30 cellular contexts compared by ENCODE assay signal in genomic region chr6:56575736-56576135, GRCh38.
"Had no signal": no experiment of that assay in that cellular context is flagged by ENCODE, and none has a peak within 500 bp of the region (broad histone marks: within the 10 kb centered on the region; RNA-seq: fewer than 3 reads in every experiment).

No MANE protein-coding gene starts in this region.

- H3K27ac ChIP-seq: brain microvascular endothelial cell, coronary artery, heart left ventricle had no signal

- H3K9me3 ChIP-seq: heart left ventricle had no signal

- H3K27me3 Mint-ChIP-seq: activated CD4-positive, alpha-beta memory T cell treated with anti-CD3 and anti-CD28 coated beads, Interleukin-2, amount 10 ng/mL, durations not matched to agents 7 days and 5 days; activated CD4-positive, alpha-beta T cell treated with anti-CD3 and anti-CD28 coated beads, Interleukin-2, amount 10 ng/mL, durations not matched to agents 7 days and 5 days; activated naive CD8-positive, alpha-beta T cell; central memory CD8-positive, alpha-beta T cell; dendritic cell treated with granulocyte-macrophage colony-stimulating factor and Interleukin-4, amounts not matched to agents 40 ng/mL and 50 ng/mL, for 4 days; T-cell had no signal

- ATAC-seq: activated T-cell treated with anti-CD3 and anti-CD28 coated beads, Interleukin-2, amount 50 U/mL, for 72 hours; esophagus mucosa; T-cell; T-helper 17 cell had no signal

- H3K4me1 Mint-ChIP-seq: activated CD4-positive, alpha-beta memory T cell treated with anti-CD3 and anti-CD28 coated beads, Interleukin-2, amount 10 ng/mL, durations not matched to agents 7 days and 5 days; activated CD4-positive, alpha-beta T cell treated with anti-CD3 and anti-CD28 coated beads, Interleukin-2, amount 10 ng/mL, durations not matched to agents 7 days and 5 days; central memory CD8-positive, alpha-beta T cell; T-cell had no signal

- H3K4me3 Mint-ChIP-seq: activated CD4-positive, alpha-beta memory T cell treated with anti-CD3 and anti-CD28 coated beads, Interleukin-2, amount 10 ng/mL, durations not matched to agents 7 days and 5 days; activated CD4-positive, alpha-beta T cell treated with anti-CD3 and anti-CD28 coated beads, Interleukin-2, amount 10 ng/mL, durations not matched to agents 7 days and 5 days; activated naive CD8-positive, alpha-beta T cell; activated T-cell treated with anti-CD3 and anti-CD28 coated beads, Interleukin-2, amount 50 U/mL, for 24 hours; activated T-cell treated with anti-CD3 and anti-CD28 coated beads, Interleukin-2, amount 50 U/mL, for 72 hours; central memory CD8-positive, alpha-beta T cell; dendritic cell treated with granulocyte-macrophage colony-stimulating factor and Interleukin-4, amounts not matched to agents 40 ng/mL and 50 ng/mL, for 4 days; endodermal cell; T-cell; T-helper 17 cell; T-helper 2 cell treated with Interferon-gamma antibody and Interleukin-4, amounts not matched to agents 5 μg/mL and 100 μg/mL, for 36 hours had no signal

- DNase-seq: activated CD4-positive, alpha-beta memory T cell treated with anti-CD3 and anti-CD28 coated beads, Interleukin-2, amount 10 ng/mL, durations not matched to agents 7 days and 5 days; activated CD4-positive, alpha-beta T cell treated with anti-CD3 and anti-CD28 coated beads for 4 hours; activated CD4-positive, alpha-beta T cell treated with anti-CD3 and anti-CD28 coated beads, Interleukin-2, amount 10 ng/mL, durations not matched to agents 7 days and 5 days; activated CD4-positive, alpha-beta T cell treated with anti-CD3 and anti-CD28 coated beads, Interleukin-2, amount 50 U/mL, for 4 hours; activated CD4-positive, CD25-positive, alpha-beta regulatory T cell; activated CD4-positive, CD25-positive, alpha-beta regulatory T cell treated with anti-CD3 and anti-CD28 coated beads, Interleukin-2, amount 50 U/mL, for 72 hours; activated CD8-positive, alpha-beta memory T cell treated with anti-CD3 and anti-CD28 coated beads, Interleukin-2, amount 50 U/mL, for 48 hours; activated gamma-delta T cell treated with Interleukin-2 at 50 U/mL for 16 hours; activated naive CD4-positive, alpha-beta T cell treated with anti-CD3 and anti-CD28 coated beads, Interleukin-2, amount 50 U/mL, for 16 hours; activated naive CD4-positive, alpha-beta T cell treated with Interleukin-2 at 50 U/mL for 16 hours; activated T-cell treated with anti-CD3 and anti-CD28 coated beads for 4 hours; activated T-cell treated with anti-CD3 and anti-CD28 coated beads, Interleukin-2, amount 50 U/mL, for 24 hours; activated T-cell treated with anti-CD3 and anti-CD28 coated beads, Interleukin-2, amount 50 U/mL, for 72 hours; amniotic stem cell; anterior cingulate cortex; brain microvascular endothelial cell; dorsolateral prefrontal cortex; effector memory CD4-positive, alpha-beta T cell; endodermal cell; foreskin fibroblast; heart left ventricle; T-cell; T-helper 17 cell; T1000 had no signal

- H3K9me3 Mint-ChIP-seq: activated CD4-positive, alpha-beta memory T cell treated with anti-CD3 and anti-CD28 coated beads, Interleukin-2, amount 10 ng/mL, durations not matched to agents 7 days and 5 days; activated CD4-positive, alpha-beta T cell treated with anti-CD3 and anti-CD28 coated beads, Interleukin-2, amount 10 ng/mL, durations not matched to agents 7 days and 5 days; activated T-cell treated with anti-CD3 and anti-CD28 coated beads, Interleukin-2, amount 50 U/mL, for 24 hours; activated T-cell treated with anti-CD3 and anti-CD28 coated beads, Interleukin-2, amount 50 U/mL, for 72 hours; central memory CD8-positive, alpha-beta T cell; dendritic cell treated with granulocyte-macrophage colony-stimulating factor and Interleukin-4, amounts not matched to agents 40 ng/mL and 50 ng/mL, for 4 days; endodermal cell; T-cell; T-helper 2 cell treated with Interferon-gamma antibody and Interleukin-4, amounts not matched to agents 5 μg/mL and 100 μg/mL, for 36 hours had no signal

- H3K36me3 Mint-ChIP-seq: activated naive CD8-positive, alpha-beta T cell; T-cell had no signal

- H3K27ac Mint-ChIP-seq: activated CD4-positive, alpha-beta memory T cell treated with anti-CD3 and anti-CD28 coated beads, Interleukin-2, amount 10 ng/mL, durations not matched to agents 7 days and 5 days; activated CD4-positive, alpha-beta T cell treated with anti-CD3 and anti-CD28 coated beads, Interleukin-2, amount 10 ng/mL, durations not matched to agents 7 days and 5 days; activated naive CD8-positive, alpha-beta T cell; activated T-cell treated with anti-CD3 and anti-CD28 coated beads, Interleukin-2, amount 50 U/mL, for 24 hours; activated T-cell treated with anti-CD3 and anti-CD28 coated beads, Interleukin-2, amount 50 U/mL, for 72 hours; dendritic cell treated with granulocyte-macrophage colony-stimulating factor and Interleukin-4, amounts not matched to agents 40 ng/mL and 50 ng/mL, for 4 days; endodermal cell; T-cell; T-helper 17 cell; T-helper 2 cell treated with Interferon-gamma antibody and Interleukin-4, amounts not matched to agents 5 μg/mL and 100 μg/mL, for 36 hours had no signal

- H3K27me3 ChIP-seq: brain microvascular endothelial cell, dorsolateral prefrontal cortex, heart left ventricle had no signal

- H3K4me3 ChIP-seq: coronary artery, dorsolateral prefrontal cortex, heart left ventricle had no signal
